ENCODE assay signal across 18 cellular contexts in the genomic region with DNA sequence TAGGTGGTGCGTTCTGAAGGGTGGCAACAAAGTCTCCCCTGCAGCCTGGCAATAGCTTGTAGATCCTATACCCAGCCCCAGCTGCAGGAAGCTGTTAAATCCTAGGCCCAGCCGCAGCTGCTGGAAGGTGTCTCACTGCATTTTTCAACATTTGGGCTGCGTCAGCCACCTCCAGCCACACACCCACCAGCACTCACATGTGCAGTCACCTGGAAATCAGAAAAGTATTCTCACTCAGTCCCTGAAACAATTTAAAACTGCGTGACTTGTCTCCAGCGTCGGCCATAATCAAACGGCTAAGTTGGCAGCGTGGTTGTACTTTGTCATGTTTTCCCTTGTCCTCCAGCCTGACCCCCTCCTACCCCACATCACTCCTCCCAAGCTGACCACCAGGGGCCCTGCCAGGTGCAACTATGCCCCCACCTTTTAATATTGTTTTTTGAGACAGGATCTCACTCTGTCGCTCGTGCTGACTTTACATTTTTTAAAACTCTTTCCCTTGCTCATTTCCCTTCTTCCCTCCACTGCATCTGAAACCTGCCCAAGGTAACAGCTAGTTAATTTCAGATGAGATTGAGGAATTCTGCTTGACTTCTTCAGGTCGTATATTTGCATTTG.
"Had no signal": no experiment of that assay in that cellular context is flagged by ENCODE, and none has a peak within 500 bp of the region (broad histone marks: within the 10 kb centered on the region; RNA-seq: fewer than 3 reads in every experiment).

No MANE protein-coding gene starts in this region.

- H3K4me3 ChIP-seq: esophagus squamous epithelium, gastroesophageal sphincter, ovary, right atrium auricular region, smooth muscle cell had no signal

- H3K9me3 ChIP-seq: esophagus squamous epithelium, gastroesophageal sphincter, ovary, right atrium auricular region had no signal

- H3K27me3 ChIP-seq: esophagus squamous epithelium, gastroesophageal sphincter, ovary, right atrium auricular region had no signal

- H3K4me1 Mint-ChIP-seq: naive thymus-derived CD4-positive, alpha-beta T cell had no signal

- H3K4me1 ChIP-seq: esophagus squamous epithelium, gastroesophageal sphincter had no signal

- H3K27me3 Mint-ChIP-seq: type B pancreatic cell had no signal

- H3K4me3 Mint-ChIP-seq: naive thymus-derived CD4-positive, alpha-beta T cell; type B pancreatic cell had no signal

- H3K27ac Mint-ChIP-seq: naive thymus-derived CD4-positive, alpha-beta T cell; type B pancreatic cell had no signal

- H3K27ac ChIP-seq: epithelial cell of prostate, esophagus squamous epithelium, gastroesophageal sphincter, ovary, right atrium auricular region had no signal

- DNase-seq: effector memory CD4-positive, alpha-beta T cell; esophagus squamous epithelium; foreskin fibroblast; glutamatergic neuron; kidney; left colon; mesendoderm; naive thymus-derived CD4-positive, alpha-beta T cell; nucleus accumbens; ovary; stimulated activated CD4-positive, alpha-beta T cell treated with anti-CD3 and anti-CD28 coated beads, Interleukin-2, amount 100 ng/mL, for 48 hours; stimulated activated naive CD4-positive, alpha-beta T cell treated with Interleukin-2 at 50 U/mL for 16 hours had no signal

- H3K4me2 ChIP-seq: smooth muscle cell had no signal

- H3K36me3 ChIP-seq: esophagus squamous epithelium, gastroesophageal sphincter, ovary, right atrium auricular region had no signal

- FAIRE-seq: kidney, urothelium cell line had no signal

- H3K36me3 Mint-ChIP-seq: type B pancreatic cell had no signal

- ATAC-seq: gastroesophageal sphincter; left colon; naive thymus-derived CD4-positive, alpha-beta T cell had no signal
